ENCODE assay signal across 8 cellular contexts in the genomic region with DNA sequence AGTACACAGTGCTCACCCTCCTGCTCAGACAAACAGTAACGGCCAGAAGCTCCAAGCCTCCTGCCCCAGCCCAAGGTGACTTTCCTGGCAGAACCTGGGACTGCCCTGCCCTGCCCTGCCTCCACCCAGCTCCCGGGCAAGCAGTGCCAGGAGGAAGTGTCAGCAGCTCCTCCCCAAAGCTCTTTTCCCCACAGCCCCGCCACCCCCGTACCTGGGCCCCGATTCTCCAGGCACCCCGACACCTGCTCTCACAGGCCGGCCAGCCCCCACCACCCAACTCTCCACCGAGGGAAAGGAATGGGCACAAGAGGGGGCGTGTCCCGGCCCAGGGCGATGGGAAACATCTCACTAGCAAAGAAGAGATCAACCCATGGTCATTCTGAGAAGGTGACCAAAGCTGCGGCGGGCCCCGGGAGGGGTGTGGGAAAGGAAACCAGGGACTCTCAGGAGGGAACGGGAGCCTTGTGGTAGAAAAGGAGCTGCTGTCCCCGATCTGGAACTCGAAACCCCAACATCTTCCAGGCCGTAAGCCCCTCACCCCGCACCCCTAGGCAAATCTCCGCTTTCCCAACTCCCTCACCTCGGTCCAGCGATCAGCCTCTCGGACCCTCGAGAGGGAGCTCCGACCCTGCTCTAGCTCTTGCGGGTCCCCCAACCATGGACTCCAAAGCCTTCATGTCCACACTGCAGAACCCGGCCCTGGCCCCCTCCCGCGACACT. TPM values are rescaled to one million over a fixed set of nuclear protein-coding genes. Genes with fewer than 3 reads are reported as not detected.
DNase-seq lines count a peak whose midpoint lies in the region; ATAC-seq, FAIRE-seq and TF ChIP-seq lines count a peak whose summit lies in the region.

No MANE protein-coding gene starts in this region.

- no peaks in the 10 kb centered on the region for H3K9me3 ChIP-seq in Caco-2
- H3K9me3 ChIP-seq in Peyer's patch = no peaks in the 10 kb centered on the region
- no peaks in the 10 kb centered on the region for H3K9me3 ChIP-seq in pancreas

- BruUV-seq in Caco-2 (replicated peaks; lab: Mats Ljungman, UMichigan) = no TSS peak

- H3K4me1 ChIP-seq in Caco-2 = peaks cover 80% of the 10 kb centered on the region
- H3K4me1 ChIP-seq in Peyer's patch = peaks cover 11 to 71% (median 12%) of the 10 kb centered on the region in 4 donors
- peaks cover 31 to 45% (median 34%) of the 10 kb centered on the region in 3 donors for H3K4me1 ChIP-seq in pancreas

- H3K9me3 Mint-ChIP-seq in Caco-2 (ENCODE audit: unreplicated experiment) = no peaks in the 10 kb centered on the region
- H3K9me3 Mint-ChIP-seq in activated CD4-positive, alpha-beta memory T cell treated with anti-CD3 and anti-CD28 coated beads for 36 hours = no peaks in the 10 kb centered on the region

- DNase-seq in Caco-2 (no peak), Peyer's patch (peak in 2 of 3 donors; percentile 79 to 87), fibroblast of villous mesenchyme (ENCODE audit: low read depth) (no peak), pancreas (peak; percentile 80 to 93 (median 84)), SW480 (ENCODE audit: low spot score) (no peak), NCI-H524 (lab: John Stamatoyannopoulos, UW) (no peak)
- DNase-seq in activated CD4-positive, alpha-beta memory T cell treated with anti-CD3 and anti-CD28 coated beads for 36 hours = no peak
- no peak for DNase-seq in activated effector memory CD4-positive, alpha-beta T cell treated with anti-CD3 and anti-CD28 coated beads, Interleukin-2, amount 50 U/mL, for 16 hours

- peak; percentile 47 to 60 (median 54) for ATAC-seq in pancreas

- peak; percentile 36 to 61 for TF ChIP-seq POLR2A in Peyer's patch (IDR thresholded peaks at IDR 0.05)

- CTCF ChIA-PET in Caco-2 (lab: Charles Lee) = interaction anchor here (0.6 to 2.0 kb wide), 8 partner anchors 9 to 160 kb away, joined by 3 to 10 read pairs (median 4); no protein-coding TSS in a partner anchor
- CTCF ChIA-PET in activated CD4-positive, alpha-beta memory T cell treated with anti-CD3 and anti-CD28 coated beads for 36 hours (lab: Charles Lee) = interaction anchor here (0.9 to 1.3 kb wide), 4 partner anchors 17 to 215 kb away, joined by 3 to 5 read pairs (median 4); partner anchors contain the start of gene TMEM170A

- intact Hi-C loops in Caco-2 (cut with micrococcal nuclease; ENCODE audit: unreplicated experiment) (loop anchor here (5.0 kb wide), 1 partner anchor 137 kb away; no protein-coding TSS in a partner anchor), pancreas (cut with DNase I) (loop anchor here in 2 of 3 donors (10.0 kb wide), 1 partner anchor 55 kb away; no protein-coding TSS in a partner anchor)
- intact Hi-C loops in activated CD4-positive, alpha-beta memory T cell treated with anti-CD3 and anti-CD28 coated beads for 36 hours (cut with micrococcal nuclease) = no loop called here

- 1% methylated on average over 29 of the region's 29 CpGs for WGBS in pancreas, 2 donors

- H3K36me3 ChIP-seq in Caco-2 (ENCODE audit: control insufficient read depth, insufficient read depth, low read length) (0 out of 2 replicates have a peak, but pooled peaks cover 3% of the 10 kb centered on the region), Peyer's patch (peaks cover 0 to 4% (median 0%) of the 10 kb centered on the region in 3 donors), pancreas (no peaks in the 10 kb centered on the region)

- H3K27ac ChIP-seq in Peyer's patch = peak overlapping the region; percentile 55 to 97 (median 94)
- peak overlapping the region; percentile 95 to 99 (median 97) for H3K27ac ChIP-seq in pancreas

- no peak for FAIRE-seq in pancreas (lab: Jason Lieb, UNC)

- POLR2A ChIA-PET in Caco-2 (lab: Charles Lee) = interaction anchor here (0.6 to 1.7 kb wide), 4 partner anchors 16 to 127 kb away, joined by 3 to 7 read pairs (median 4); no protein-coding TSS in a partner anchor
- POLR2A ChIA-PET in activated CD4-positive, alpha-beta memory T cell treated with anti-CD3 and anti-CD28 coated beads for 36 hours (lab: Charles Lee) = no interaction called here

- TF ChIP-seq CTCF in Caco-2 (IDR thresholded peaks at IDR 0.05; ENCODE audit: insufficient read depth in 1 of 2, low read depth in 1 of 2, low read length in 1 of 2, severe bottlenecking in 1 of 2, unreplicated experiment in 1 of 2) (no peak), Peyer's patch (IDR thresholded peaks at IDR 0.05) (no peak), fibroblast of villous mesenchyme (IDR thresholded peaks at IDR 0.05; ENCODE audit: insufficient read depth, low read depth, low read length) (no peak), pancreas (IDR thresholded peaks at IDR 0.05) (no peak)

- H3K4me3 ChIP-seq in Caco-2 (ENCODE audit: low read depth, low read length) (peak overlapping the region; percentile 96), Peyer's patch (peak overlapping the region; percentile 44 to 88 (median 70)), fibroblast of villous mesenchyme (ENCODE audit: low read depth, low read length) (peak overlapping the region; percentile 85), pancreas (peak overlapping the region; percentile 73 to 95 (median 88))

- H3K27me3 Mint-ChIP-seq in Caco-2 (ENCODE audit: insufficient read depth, unreplicated experiment) = no peaks in the 10 kb centered on the region
- H3K27me3 Mint-ChIP-seq in activated CD4-positive, alpha-beta memory T cell treated with anti-CD3 and anti-CD28 coated beads for 36 hours = peaks cover 36% of the 10 kb centered on the region

- peak overlapping the region; percentile 96 for H3K4me3 Mint-ChIP-seq in Caco-2 (ENCODE audit: unreplicated experiment)
- no peak overlapping the region for H3K4me3 Mint-ChIP-seq in activated CD4-positive, alpha-beta memory T cell treated with anti-CD3 and anti-CD28 coated beads for 36 hours

- H3K27me3 ChIP-seq in Caco-2 (replicated peaks; ENCODE audit: control insufficient read depth, insufficient read depth, low read length) = no peaks in the 10 kb centered on the region
- H3K27me3 ChIP-seq in Peyer's patch = no peaks in the 10 kb centered on the region
- H3K27me3 ChIP-seq in pancreas = no peaks in the 10 kb centered on the region

- H3K27ac Mint-ChIP-seq in Caco-2 (ENCODE audit: unreplicated experiment) = peak overlapping the region; percentile 89
- H3K27ac Mint-ChIP-seq in activated CD4-positive, alpha-beta memory T cell treated with anti-CD3 and anti-CD28 coated beads for 36 hours = no peak overlapping the region

- peaks cover 57% of the 10 kb centered on the region for H3K4me1 Mint-ChIP-seq in Caco-2 (ENCODE audit: low read depth, unreplicated experiment)
- peaks cover 2% of the 10 kb centered on the region for H3K4me1 Mint-ChIP-seq in activated CD4-positive, alpha-beta memory T cell treated with anti-CD3 and anti-CD28 coated beads for 36 hours (ENCODE audit: low read depth)

- peaks cover 61% of the 10 kb centered on the region for H3K36me3 Mint-ChIP-seq in Caco-2 (ENCODE audit: insufficient read depth, unreplicated experiment)
- H3K36me3 Mint-ChIP-seq in activated CD4-positive, alpha-beta memory T cell treated with anti-CD3 and anti-CD28 coated beads for 36 hours = no peaks in the 10 kb centered on the region

RNA-seq across cellular contexts. Expression of gene BCAR1, which starts 1.2 kb away (rescaled TPM):
- total RNA-seq in Caco-2 (2022) (94.0 and 95.5 TPM in 2 replicates), Peyer's patch (100 to 1,000 TPM in 3 of 4 donors, 10 to 100 TPM in 1; 77.6 to 251 (median 206) TPM), fibroblast of villous mesenchyme (87.2 and 120 TPM in 2 replicates), pancreas (10 to 100 TPM; 30.1 to 56.9 (median 40.4) TPM)
- 10 to 100 TPM; 60.1 to 66.7 TPM for polyA plus RNA-seq in pancreas
- 1 to 10 TPM in 1 of 2 experiments, under 1 TPM in 1; 0.78 to 1.1 TPM for total RNA-seq in activated CD4-positive, alpha-beta memory T cell treated with anti-CD3 and anti-CD28 coated beads for 36 hours

RNA-seq across cellular contexts. Expression of gene CTRB1, which starts 31.5 kb away (rescaled TPM):
- total RNA-seq in Caco-2 (2022) (not detected in 2 replicates), Peyer's patch (not detected), fibroblast of villous mesenchyme (not detected in 2 replicates), pancreas (over 10,000 TPM; 14,339 to 37,242 (median 26,937) TPM)
- over 10,000 TPM; 23,150 to 29,718 TPM for polyA plus RNA-seq in pancreas
- not detected for total RNA-seq in activated CD4-positive, alpha-beta memory T cell treated with anti-CD3 and anti-CD28 coated beads for 36 hours

RNA-seq across cellular contexts. Expression of gene CTRB2, which starts 43.3 kb away (rescaled TPM):
- total RNA-seq in Caco-2 (2022) (not detected in 2 replicates), Peyer's patch (not detected), fibroblast of villous mesenchyme (not detected in 2 replicates), pancreas (over 10,000 TPM; 36,685 to 57,899 (median 39,778) TPM)
- over 10,000 TPM; 20,002 to 30,463 TPM for polyA plus RNA-seq in pancreas
- total RNA-seq in activated CD4-positive, alpha-beta memory T cell treated with anti-CD3 and anti-CD28 coated beads for 36 hours = not detected

Comparison
In these comparisons a context has a peak if more than half of its experiments do, and no peak if none do; other contexts are left out.
1. DNase-seq: peak in Peyer's patch (2 of 3) and pancreas (6 of 6); none in Caco-2 (0 of 2), fibroblast of villous mesenchyme (single experiment), SW480 (single experiment), activated CD4-positive, alpha-beta memory T cell treated with anti-CD3 and anti-CD28 coated beads for 36 hours (single experiment), NCI-H524 (0 of 2) and activated effector memory CD4-positive, alpha-beta T cell treated with anti-CD3 and anti-CD28 coated beads, Interleukin-2, amount 50 U/mL, for 16 hours (single experiment).
2. RNA of gene BCAR1, which starts 1.2 kb away (total RNA-seq): 77.6 to 251 TPM in Peyer's patch, 94.0 to 95.5 TPM in Caco-2, 87.2 to 120 TPM in fibroblast of villous mesenchyme and 30.1 to 56.9 TPM in pancreas; 0.78 to 1.1 TPM in activated CD4-positive, alpha-beta memory T cell treated with anti-CD3 and anti-CD28 coated beads for 36 hours; every median in the first group is over 10 times any median in the second.
3. RNA of gene CTRB1, which starts 31.5 kb away (total RNA-seq): 14,339 to 37,242 TPM in pancreas; not detected in activated CD4-positive, alpha-beta memory T cell treated with anti-CD3 and anti-CD28 coated beads for 36 hours, not detected in Caco-2, not detected in Peyer's patch and not detected in fibroblast of villous mesenchyme; every median in the first group is over 1,000 times any median in the second.
4. RNA of gene CTRB2, which starts 43.3 kb away (total RNA-seq): 36,685 to 57,899 TPM in pancreas; not detected in activated CD4-positive, alpha-beta memory T cell treated with anti-CD3 and anti-CD28 coated beads for 36 hours, not detected in Caco-2, not detected in Peyer's patch and not detected in fibroblast of villous mesenchyme; every median in the first group is over 1,000 times any median in the second.
5. Peak in every context shown above with its lines, with median percentiles within 50 percentile points of each other: H3K4me3 ChIP-seq.